19 cellular contexts compared by ENCODE assay signal in genomic region chr3:62169871-62170660, GRCh38.
DNase-seq lines count a peak whose midpoint lies in the region; ATAC-seq and TF ChIP-seq lines count a peak whose summit lies in the region.
"Had no signal": no experiment of that assay in that cellular context is flagged by ENCODE, and none has a peak within 500 bp of the region (broad histone marks: within the 10 kb centered on the region; RNA-seq: fewer than 3 reads in every experiment).

No MANE protein-coding gene starts in this region.

- no TSS peak for BruUV-seq in A673 (replicated peaks; lab: Mats Ljungman, UMichigan)

- CTCF ChIA-PET in A673 (lab: Charles Lee) (no interaction called here), WTC11 (lab: Charles Lee) (interaction anchor here (0.6 to 1.8 kb wide), 7 partner anchors 13 to 150 kb away, joined by 3 to 11 read pairs (median 3); no protein-coding TSS in a partner anchor)

- no peaks in the 10 kb centered on the region for H3K36me3 ChIP-seq in A673 (ENCODE audit: insufficient read depth, low read length, poor library complexity, severe bottlenecking)
- no peaks in the 10 kb centered on the region for H3K36me3 ChIP-seq in mucosa of descending colon (ENCODE audit: low read depth)
- H3K36me3 ChIP-seq: ovary, upper lobe of right lung had no signal

- DNase-seq in A673 (ENCODE audit: low spot score), result peak; percentile 20
- DNase-seq in HFFc6, result no peak
- DNase-seq in WTC11 (ENCODE audit: low spot score), result no peak
- no peak for DNase-seq in immature natural killer cell
- no peak for DNase-seq in NCI-H526 (lab: John Stamatoyannopoulos, UW)
- no peak for DNase-seq in retina
- no peak for DNase-seq in activated CD4-positive, alpha-beta T cell treated with anti-CD3 and anti-CD28 coated beads for 48 hours
- DNase-seq in mucosa of descending colon, result no peak
- DNase-seq: activated CD4-positive, alpha-beta T cell treated with anti-CD3 and anti-CD28 coated beads, Interleukin-2, amount 50 U/mL, for 4 hours; body of pancreas; DMS53; effector memory CD4-positive, alpha-beta T cell; heart right ventricle; lower lobe of right lung; NCI-H1092; NCI-H345; ovary; upper lobe of right lung had no signal

- 0 out of 2 replicates have a peak overlapping the region, but pooled peaks have one; percentile 3 for H3K4me3 Mint-ChIP-seq in HFFc6
- H3K4me3 Mint-ChIP-seq in WTC11, result no peak overlapping the region
- H3K4me3 Mint-ChIP-seq in immature natural killer cell, result peak overlapping the region in 3 of 5 donors; percentile 2 to 46 (median 28)
- H3K4me3 Mint-ChIP-seq: activated T-helper 17 cell treated with anti-CD3 and anti-CD28 coated beads, Interleukin-2, amount 50 U/mL, for 72 hours had no signal

- peaks cover 12% of the 10 kb centered on the region for H3K36me3 Mint-ChIP-seq in HFFc6 (ENCODE audit: low read depth)
- H3K36me3 Mint-ChIP-seq in WTC11, result peaks cover 35% of the 10 kb centered on the region
- H3K36me3 Mint-ChIP-seq in immature natural killer cell, result no peaks in the 10 kb centered on the region

- intact Hi-C loops in A673 (cut with micrococcal nuclease; ENCODE audit: unreplicated experiment) (no loop called here), mucosa of descending colon (cut with DNase I, micrococcal nuclease) (no loop called here)

- POLR2A ChIA-PET in A673 (lab: Charles Lee; ENCODE audit: low non-redundant PET), result no interaction called here
- POLR2A ChIA-PET in WTC11 (lab: Charles Lee), result interaction anchor here (1.0 kb wide), 1 partner anchor 23 kb away, joined by 3 read pairs; no protein-coding TSS in a partner anchor

- TF ChIP-seq CTCF in A673 (conservative IDR thresholded peaks at IDR 0.05; ENCODE audit: low read depth, low read length), result no peak
- TF ChIP-seq CTCF in HFFc6 (IDR thresholded peaks at IDR 0.05), result no peak
- no peak for TF ChIP-seq CTCF in WTC11 (IDR thresholded peaks at IDR 0.05)
- TF ChIP-seq CTCF in mucosa of descending colon (IDR thresholded peaks at IDR 0.05), result no peak

- H3K4me3 ChIP-seq in A673 (ENCODE audit: low read depth, low read length, poor library complexity, severe bottlenecking), result no peak overlapping the region
- H3K4me3 ChIP-seq in mucosa of descending colon, result no peak overlapping the region
- H3K4me3 ChIP-seq: body of pancreas, heart right ventricle, lower lobe of right lung, ovary, upper lobe of right lung had no signal

- peak overlapping the region; percentile 30 for H3K27ac Mint-ChIP-seq in HFFc6
- H3K27ac Mint-ChIP-seq in WTC11, result peak overlapping the region; percentile 11; the same call in 1 of the 2 replicates
- H3K27ac Mint-ChIP-seq in immature natural killer cell, result peak overlapping the region in 1 of 6 donors; percentile 35
- H3K27ac Mint-ChIP-seq: activated T-helper 17 cell treated with anti-CD3 and anti-CD28 coated beads, Interleukin-2, amount 50 U/mL, for 72 hours had no signal

- H3K4me1 ChIP-seq in A673 (ENCODE audit: insufficient read depth, low read length, poor library complexity, severe bottlenecking) (no peaks in the 10 kb centered on the region), mucosa of descending colon (ENCODE audit: low read depth) (no peaks in the 10 kb centered on the region)
- H3K4me1 ChIP-seq: body of pancreas, upper lobe of right lung had no signal

- H3K4me1 Mint-ChIP-seq in HFFc6 (ENCODE audit: low read depth) (peaks cover 28% of the 10 kb centered on the region), WTC11 (peaks cover 35% of the 10 kb centered on the region), immature natural killer cell (peaks cover 6 to 8% of the 10 kb centered on the region in 2 donors)
- H3K4me1 Mint-ChIP-seq: activated T-helper 17 cell treated with anti-CD3 and anti-CD28 coated beads, Interleukin-2, amount 50 U/mL, for 72 hours had no signal

- H3K9me3 Mint-ChIP-seq in HFFc6 (no peaks in the 10 kb centered on the region), WTC11 (peaks cover 14% of the 10 kb centered on the region), immature natural killer cell (peaks cover 0 to 2% (median 0%) of the 10 kb centered on the region in 6 donors)
- H3K9me3 Mint-ChIP-seq: activated T-helper 17 cell treated with anti-CD3 and anti-CD28 coated beads, Interleukin-2, amount 50 U/mL, for 72 hours had no signal

- H3K27ac ChIP-seq in A673 (ENCODE audit: low read depth, low read length, poor library complexity, severe bottlenecking), result no peak overlapping the region
- H3K27ac ChIP-seq: body of pancreas, heart right ventricle, lower lobe of right lung, ovary, upper lobe of right lung had no signal

- H3K27me3 Mint-ChIP-seq in HFFc6 (ENCODE audit: insufficient read depth) (no peaks in the 10 kb centered on the region), WTC11 (ENCODE audit: low read depth) (no peaks in the 10 kb centered on the region), immature natural killer cell (ENCODE audit: low read depth in 3 of 3) (peaks cover 0 to 1% (median 0%) of the 10 kb centered on the region in 3 donors)

- H3K9me3 ChIP-seq in A673 (ENCODE audit: low read depth, low read length, poor library complexity, severe bottlenecking), result no peaks in the 10 kb centered on the region
- H3K9me3 ChIP-seq in mucosa of descending colon, result peaks cover 4% of the 10 kb centered on the region
- H3K9me3 ChIP-seq: body of pancreas, lower lobe of right lung, ovary, upper lobe of right lung had no signal

- peak; percentile 54 for ATAC-seq in WTC11
- ATAC-seq in mucosa of descending colon, result no peak
- ATAC-seq: activated T-helper 17 cell treated with anti-CD3 and anti-CD28 coated beads, Interleukin-2, amount 50 U/mL, for 72 hours; body of pancreas; heart right ventricle; lower lobe of right lung; upper lobe of right lung had no signal

- H3K27me3 ChIP-seq in A673 (replicated peaks; ENCODE audit: insufficient read depth, low read depth, low read length, poor library complexity), result no peaks in the 10 kb centered on the region
- H3K27me3 ChIP-seq: body of pancreas, heart right ventricle, ovary, upper lobe of right lung had no signal

TF ChIP-seq in WTC11, 78 proteins besides CTCF, POLR2A, EP300 and RAD21 (continues in another document):
- TF ChIP-seq CDX4 (CRISPR knock-in tag; IDR thresholded peaks at IDR 0.05; ENCODE audit: borderline replicate concordance) (no peak), ZNF232 (CRISPR knock-in tag; IDR thresholded peaks at IDR 0.05) (no peak), ZNF416 (CRISPR knock-in tag; IDR thresholded peaks at IDR 0.05) (no peak), ARID4B (CRISPR knock-in tag; IDR thresholded peaks at IDR 0.05; ENCODE audit: borderline replicate concordance) (no peak), ATF1 (CRISPR knock-in tag; IDR thresholded peaks at IDR 0.05) (no peak), RORB (CRISPR knock-in tag; IDR thresholded peaks at IDR 0.05) (no peak)
- TF ChIP-seq, protein P1, sequence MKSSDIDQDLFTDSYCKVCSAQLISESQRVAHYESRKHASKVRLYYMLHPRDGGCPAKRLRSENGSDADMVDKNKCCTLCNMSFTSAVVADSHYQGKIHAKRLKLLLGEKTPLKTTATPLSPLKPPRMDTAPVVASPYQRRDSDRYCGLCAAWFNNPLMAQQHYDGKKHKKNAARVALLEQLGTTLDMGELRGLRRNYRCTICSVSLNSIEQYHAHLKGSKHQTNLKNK (CRISPR knock-in tag; IDR thresholded peaks at IDR 0.05), result no peak
